8 cellular contexts compared by ENCODE assay signal in the genomic region with DNA sequence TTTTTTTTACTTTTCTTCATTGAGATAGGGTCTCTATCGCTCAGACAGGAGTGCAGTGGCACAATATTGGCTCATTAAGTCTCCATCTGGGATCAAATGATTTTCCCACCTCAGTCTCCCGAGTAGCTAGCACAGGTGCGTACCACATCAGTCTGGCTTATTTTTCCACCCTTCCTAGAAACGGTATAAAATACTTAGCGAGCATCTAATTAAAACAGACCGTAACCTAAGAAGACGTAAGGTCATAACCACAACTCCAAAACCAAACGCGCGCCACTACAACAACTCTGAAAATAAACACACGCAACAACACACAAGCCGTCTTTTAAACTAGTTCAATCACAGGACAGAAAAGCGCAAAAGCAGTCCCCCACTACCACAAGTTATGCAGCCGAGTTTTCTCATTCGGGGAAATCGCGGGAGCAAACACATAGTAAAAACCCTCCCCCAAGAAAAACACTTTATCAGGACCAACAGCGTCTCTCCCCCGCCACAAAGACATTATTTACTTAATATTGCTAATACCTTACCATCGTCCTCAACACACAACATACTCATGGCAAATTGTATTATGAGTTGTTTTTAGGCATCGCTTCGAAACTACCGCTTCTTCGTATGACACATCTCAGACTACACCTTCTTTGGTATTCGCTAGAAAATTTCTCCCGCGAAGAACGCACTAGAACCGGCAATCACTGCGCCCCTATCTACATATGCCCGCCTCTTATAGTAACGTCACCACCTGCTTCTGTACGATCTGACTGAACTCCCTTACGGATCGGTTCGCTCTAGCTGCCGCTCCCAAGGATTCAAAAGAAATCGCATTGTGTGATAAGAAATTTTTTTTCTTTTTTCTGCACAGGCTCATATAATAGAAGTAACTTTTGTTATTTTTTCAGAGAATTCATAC. TPM values are rescaled to one million over a fixed set of nuclear protein-coding genes. Genes with fewer than 3 reads are reported as not detected.
DNase-seq lines count a peak whose midpoint lies in the region; ATAC-seq and TF ChIP-seq lines count a peak whose summit lies in the region.

No MANE protein-coding gene starts in this region.

- intact Hi-C loops in activated T-helper 2 cell treated with anti-CD3 and anti-CD28 coated beads, Interferon-gamma antibody, Interleukin-2, Interleukin-4, amounts not matched to agents 10 μg/mL and 5 μg/mL and 100 μg/mL, durations not matched to agents 14 hours and 24 hours and 36 hours (cut with micrococcal nuclease), result loop anchor here (1.0 to 5.0 kb wide), 5 partner anchors 28 to 1128 kb away; a partner anchor contains a TSS

- DNase-seq in DMS153 treated with DMSO at 0.1 percent for 48 hours (lab: John Stamatoyannopoulos, UW; ENCODE audit: unreplicated experiment) (peak; percentile 89), Karpas-422 (peak; percentile 83), RKO (ENCODE audit: low spot score) (peak; percentile 92), fibroblast of the aortic adventitia (ENCODE audit: low read depth) (peak; percentile 95)
- peak; percentile 73 for DNase-seq in activated T-helper 2 cell treated with anti-CD3 and anti-CD28 coated beads, Interferon-gamma antibody, Interleukin-2, Interleukin-4, amounts not matched to agents 10 μg/mL and 5 μg/mL and 100 μg/mL, durations not matched to agents 14 hours and 24 hours and 36 hours (ENCODE audit: low spot score)
- DNase-seq in natural killer cell treated with Interleukin-12 subunit alpha and Interleukin-12 subunit beta and Interleukin-15 and Interleukin-18, amount 100 ng/mL, for 72 hours (ENCODE audit: low spot score), result peak; percentile 84
- peak; percentile 59 to 89 (median 76) for DNase-seq in stimulated activated naive CD4-positive, alpha-beta T cell (lab: John Stamatoyannopoulos, UW)

- peak overlapping the region; percentile 54 for H2AFZ ChIP-seq in Karpas-422 (ENCODE audit: low read length)

- ATAC-seq in GM21717 (IDR thresholded peaks at IDR 0.05; ENCODE audit: unreplicated experiment), result peak; percentile 62
- ATAC-seq in natural killer cell treated with Interleukin-12 subunit alpha and Interleukin-12 subunit beta and Interleukin-15 and Interleukin-18, amount 100 ng/mL, for 72 hours, result peak; percentile 85 to 89

- H3K27ac ChIP-seq in Karpas-422 (ENCODE audit: low read length), result no peak overlapping the region

- no peaks in the 10 kb centered on the region for H4K20me1 ChIP-seq in Karpas-422 (ENCODE audit: insufficient read depth, low read depth, low read length)

- H3K9me2 ChIP-seq in Karpas-422 (replicated peaks; ENCODE audit: insufficient read depth, low read length), result no peaks in the 10 kb centered on the region

- peak overlapping the region; percentile 55 for H3K4me2 ChIP-seq in Karpas-422 (ENCODE audit: low read depth, low read length, poor library complexity, severe bottlenecking)

- H3K36me3 ChIP-seq in Karpas-422 (ENCODE audit: insufficient read depth, low read length), result no peaks in the 10 kb centered on the region

- H3K4me3 Mint-ChIP-seq in activated T-helper 2 cell treated with anti-CD3 and anti-CD28 coated beads, Interferon-gamma antibody, Interleukin-2, Interleukin-4, amounts not matched to agents 10 μg/mL and 5 μg/mL and 100 μg/mL, durations not matched to agents 14 hours and 24 hours and 36 hours (ENCODE audit: low read depth), result peak overlapping the region; percentile 74
- peak overlapping the region; percentile 84 for H3K4me3 Mint-ChIP-seq in natural killer cell treated with Interleukin-12 subunit alpha and Interleukin-12 subunit beta and Interleukin-15 and Interleukin-18, amount 100 ng/mL, for 72 hours

- no peaks in the 10 kb centered on the region for H3K36me3 Mint-ChIP-seq in activated T-helper 2 cell treated with anti-CD3 and anti-CD28 coated beads, Interferon-gamma antibody, Interleukin-2, Interleukin-4, amounts not matched to agents 10 μg/mL and 5 μg/mL and 100 μg/mL, durations not matched to agents 14 hours and 24 hours and 36 hours (ENCODE audit: low read depth)
- no peaks in the 10 kb centered on the region for H3K36me3 Mint-ChIP-seq in natural killer cell treated with Interleukin-12 subunit alpha and Interleukin-12 subunit beta and Interleukin-15 and Interleukin-18, amount 100 ng/mL, for 72 hours

- H3K4me1 Mint-ChIP-seq in activated T-helper 2 cell treated with anti-CD3 and anti-CD28 coated beads, Interferon-gamma antibody, Interleukin-2, Interleukin-4, amounts not matched to agents 10 μg/mL and 5 μg/mL and 100 μg/mL, durations not matched to agents 14 hours and 24 hours and 36 hours (ENCODE audit: low read depth), result peaks cover 14% of the 10 kb centered on the region
- peaks cover 15 to 23% of the 10 kb centered on the region in 2 donors for H3K4me1 Mint-ChIP-seq in natural killer cell treated with Interleukin-12 subunit alpha and Interleukin-12 subunit beta and Interleukin-15 and Interleukin-18, amount 100 ng/mL, for 72 hours (ENCODE audit: low read depth in 2 of 2)

- no peaks in the 10 kb centered on the region for H3K79me2 ChIP-seq in Karpas-422 (ENCODE audit: low read length)

- no peaks in the 10 kb centered on the region for H3K9me3 Mint-ChIP-seq in activated T-helper 2 cell treated with anti-CD3 and anti-CD28 coated beads, Interferon-gamma antibody, Interleukin-2, Interleukin-4, amounts not matched to agents 10 μg/mL and 5 μg/mL and 100 μg/mL, durations not matched to agents 14 hours and 24 hours and 36 hours
- H3K9me3 Mint-ChIP-seq in natural killer cell treated with Interleukin-12 subunit alpha and Interleukin-12 subunit beta and Interleukin-15 and Interleukin-18, amount 100 ng/mL, for 72 hours, result no peaks in the 10 kb centered on the region

- TF ChIP-seq CTCF in fibroblast of the aortic adventitia (IDR thresholded peaks at IDR 0.05; ENCODE audit: insufficient read depth, low read length), result no peak

- no peaks in the 10 kb centered on the region for H3K27me3 ChIP-seq in Karpas-422 (ENCODE audit: low read length)

- H3K9me3 ChIP-seq in Karpas-422 (ENCODE audit: low read length), result no peaks in the 10 kb centered on the region

- peaks cover 8% of the 10 kb centered on the region for H3K27me3 Mint-ChIP-seq in activated T-helper 2 cell treated with anti-CD3 and anti-CD28 coated beads, Interferon-gamma antibody, Interleukin-2, Interleukin-4, amounts not matched to agents 10 μg/mL and 5 μg/mL and 100 μg/mL, durations not matched to agents 14 hours and 24 hours and 36 hours (ENCODE audit: low read depth)
- no peaks in the 10 kb centered on the region for H3K27me3 Mint-ChIP-seq in natural killer cell treated with Interleukin-12 subunit alpha and Interleukin-12 subunit beta and Interleukin-15 and Interleukin-18, amount 100 ng/mL, for 72 hours

- peak overlapping the region; percentile 93 for H3K27ac Mint-ChIP-seq in activated T-helper 2 cell treated with anti-CD3 and anti-CD28 coated beads, Interferon-gamma antibody, Interleukin-2, Interleukin-4, amounts not matched to agents 10 μg/mL and 5 μg/mL and 100 μg/mL, durations not matched to agents 14 hours and 24 hours and 36 hours
- peak overlapping the region; percentile 95 to 98 for H3K27ac Mint-ChIP-seq in natural killer cell treated with Interleukin-12 subunit alpha and Interleukin-12 subunit beta and Interleukin-15 and Interleukin-18, amount 100 ng/mL, for 72 hours

- peak overlapping the region; percentile 20; the same call in 1 of the 2 replicates for H3K4me3 ChIP-seq in Karpas-422 (ENCODE audit: low read length)
- peak overlapping the region; percentile 54 for H3K4me3 ChIP-seq in fibroblast of the aortic adventitia (ENCODE audit: low read depth, low read length)

- peaks cover 8% of the 10 kb centered on the region; the same call in 1 of the 2 replicates for H3K4me1 ChIP-seq in Karpas-422 (ENCODE audit: low read length)

- peak overlapping the region; percentile 52 for H3K9ac ChIP-seq in Karpas-422 (ENCODE audit: low read length)

RNA-seq across cellular contexts. Expression of a gene that starts 32.8 kb away (rescaled TPM):
- not detected in 2 replicates for total RNA-seq in Karpas-422 (2014; rRNA removed; shearing (Covaris generic); ENCODE audit: low replicate concordance)
- 0.09 and 0.18 TPM in 2 replicates for total RNA-seq in activated T-helper 2 cell treated with anti-CD3 and anti-CD28 coated beads, Interferon-gamma antibody, Interleukin-2, Interleukin-4, amounts not matched to agents 10 μg/mL and 5 μg/mL and 100 μg/mL, durations not matched to agents 14 hours and 24 hours and 36 hours
- not detected in 2 replicates for total RNA-seq in fibroblast of the aortic adventitia (ENCODE audit: low replicate concordance)
- under 1 TPM; 0.12 to 0.22 TPM for total RNA-seq in natural killer cell treated with Interleukin-12 subunit alpha and Interleukin-12 subunit beta and Interleukin-15 and Interleukin-18, amount 100 ng/mL, for 72 hours

RNA-seq across cellular contexts. Expression of a gene that starts 33.3 kb away (rescaled TPM):
- total RNA-seq in Karpas-422 (2014; rRNA removed; shearing (Covaris generic); ENCODE audit: low replicate concordance), result 38.1 and 53.7 TPM in 2 replicates
- 58.1 and 62.7 TPM in 2 replicates for total RNA-seq in activated T-helper 2 cell treated with anti-CD3 and anti-CD28 coated beads, Interferon-gamma antibody, Interleukin-2, Interleukin-4, amounts not matched to agents 10 μg/mL and 5 μg/mL and 100 μg/mL, durations not matched to agents 14 hours and 24 hours and 36 hours
- 4.3 and 35.2 TPM in 2 replicates for total RNA-seq in fibroblast of the aortic adventitia (ENCODE audit: low replicate concordance)
- 10 to 100 TPM; 57.8 to 65.3 TPM for total RNA-seq in natural killer cell treated with Interleukin-12 subunit alpha and Interleukin-12 subunit beta and Interleukin-15 and Interleukin-18, amount 100 ng/mL, for 72 hours
